8 cellular contexts compared by ENCODE assay signal in the genomic region with DNA sequence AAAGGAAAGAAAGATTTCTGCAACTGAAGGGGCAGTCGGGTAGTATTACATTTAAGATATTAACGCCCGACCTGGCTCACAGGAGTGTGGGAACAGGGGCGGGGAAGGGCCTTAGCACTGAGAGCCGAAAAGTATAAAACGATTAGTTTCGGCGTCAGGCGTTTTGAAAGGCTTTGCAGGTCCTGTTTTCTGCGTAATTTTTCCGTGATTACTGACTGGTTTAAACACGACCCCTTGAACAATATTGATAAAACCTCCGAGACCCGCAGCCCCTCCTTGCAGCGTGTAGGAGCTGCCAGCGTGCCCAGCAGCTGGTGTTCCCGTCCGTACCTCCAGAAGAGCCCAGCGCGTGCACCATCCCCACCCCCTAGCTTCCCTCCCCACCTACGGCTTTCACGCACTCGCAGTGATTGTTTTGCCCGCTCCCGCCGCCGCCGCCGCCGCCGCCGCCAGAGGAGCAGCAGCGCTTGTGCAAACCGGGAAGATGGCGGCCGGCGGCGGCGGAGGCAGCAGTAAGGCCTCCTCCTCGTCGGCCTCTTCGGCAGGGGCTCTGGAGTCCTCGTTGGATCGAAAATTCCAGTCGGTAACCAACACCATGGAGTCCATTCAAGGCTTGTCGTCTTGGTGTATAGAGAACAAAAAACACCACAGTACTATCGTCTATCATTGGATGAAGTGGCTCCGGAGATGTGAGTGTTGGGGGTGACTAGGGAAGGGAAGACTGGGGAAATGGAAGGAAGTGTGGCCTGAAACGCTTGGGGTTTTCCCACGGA. TPM values are rescaled to one million over a fixed set of nuclear protein-coding genes. Genes with fewer than 3 reads are reported as not detected.
A peak's percentile ranks its signal among the peaks of the same experiment; 100 is the strongest.
DNase-seq lines count a peak whose midpoint lies in the region; ATAC-seq and TF ChIP-seq lines count a peak whose summit lies in the region.

No MANE protein-coding gene starts in this region.

- H3K27ac ChIP-seq in liver (ENCODE audit: low read depth in 1 of 2, low read length in 2 of 2), result peak overlapping the region; percentile 97 to 98

- no peak for TF ChIP-seq CTCF in liver (IDR thresholded peaks at IDR 0.05; ENCODE audit: low read depth, low read length, missing input control)

- DNase-seq in NCI-H526 (lab: John Stamatoyannopoulos, UW) (peak; percentile 85 to 96), dedifferentiated amniotic fluid mesenchymal stem cell (ENCODE audit: extremely low spot score) (peak; percentile 64)
- peak; percentile 80 for DNase-seq in activated CD4-positive, alpha-beta T cell treated with anti-CD3 and anti-CD28 coated beads, Interleukin-2, amount 50 U/mL, for 1 hour
- DNase-seq in stimulated activated CD4-positive, alpha-beta T cell treated with anti-CD3 and anti-CD28 coated beads, Interleukin-2, amount 100 ng/mL, for 48 hours, result peak; percentile 68 to 70

- peak overlapping the region; percentile 74 to 97 (median 75) for H3K4me3 ChIP-seq in liver (ENCODE audit: low read depth in 1 of 3, low read length in 3 of 3)

- H3K27me3 ChIP-seq in liver (ENCODE audit: control insufficient read depth in 4 of 4, insufficient read depth in 4 of 4, low read length in 3 of 4), result no peaks in the 10 kb centered on the region

- no peaks in the 10 kb centered on the region for H3K36me3 ChIP-seq in liver (ENCODE audit: control insufficient read depth in 4 of 4, insufficient read depth in 3 of 4, low read depth in 1 of 4, low read length in 3 of 4)

- H3K9ac ChIP-seq in liver (ENCODE audit: low read depth in 1 of 2, low read length in 2 of 2), result peak overlapping the region; percentile 87 to 97

- peak in 1 of 2 donors; percentile 24 for TF ChIP-seq RAD21 in liver (IDR thresholded peaks at IDR 0.05)

- no peaks in the 10 kb centered on the region for H3K9me3 ChIP-seq in liver (ENCODE audit: control insufficient read depth in 4 of 4, low read length in 3 of 4)

- peaks cover 2 to 12% (median 7%) of the 10 kb centered on the region in 4 donors for H3K4me1 ChIP-seq in liver (ENCODE audit: control insufficient read depth in 4 of 4, insufficient read depth in 4 of 4, low read length in 3 of 4)

- ATAC-seq in GM18498 (IDR thresholded peaks at IDR 0.05; ENCODE audit: unreplicated experiment), result peak; percentile 26
- ATAC-seq in HG03439 (IDR thresholded peaks at IDR 0.05; ENCODE audit: unreplicated experiment), result peak; percentile 29
- no peak for ATAC-seq in GM18519 (IDR thresholded peaks at IDR 0.05; ENCODE audit: low FRiP score, unreplicated experiment)

- WGBS in liver, result under 1% methylated on average over 50 of the region's 50 CpGs

TF ChIP-seq in liver, 16 proteins besides CTCF, POLR2A, EP300 and RAD21:
- TF ChIP-seq, protein P1, sequence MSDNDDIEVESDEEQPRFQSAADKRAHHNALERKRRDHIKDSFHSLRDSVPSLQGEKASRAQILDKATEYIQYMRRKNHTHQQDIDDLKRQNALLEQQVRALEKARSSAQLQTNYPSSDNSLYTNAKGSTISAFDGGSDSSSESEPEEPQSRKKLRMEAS (IDR thresholded peaks at IDR 0.05), result no peak
- TF ChIP-seq SP1 (IDR thresholded peaks at IDR 0.05) (no peak), FOXA2 (IDR thresholded peaks at IDR 0.05) (no peak), YY1 (IDR thresholded peaks at IDR 0.05) (peak; percentile 93)
TF ChIP-seq in liver: peak in this region for 1.

RNA-seq across cellular contexts. Expression of a gene that starts 0.5 kb away (rescaled TPM):
- total RNA-seq in liver, result 1 to 10 TPM; 8.8 to 9.7 TPM
- 1 to 10 TPM; 5.4 to 7.2 TPM for polyA plus RNA-seq in liver

RNA-seq across cellular contexts. Expression of a gene that starts 43.1 kb away (rescaled TPM):
- 10 to 100 TPM; 16.7 to 32.8 TPM for total RNA-seq in liver
- polyA plus RNA-seq in liver, result 10 to 100 TPM in 1 of 2 donors, 1 to 10 TPM in 1; 9.9 to 14.9 TPM
